9 cellular contexts compared by ENCODE assay signal in the genomic region with DNA sequence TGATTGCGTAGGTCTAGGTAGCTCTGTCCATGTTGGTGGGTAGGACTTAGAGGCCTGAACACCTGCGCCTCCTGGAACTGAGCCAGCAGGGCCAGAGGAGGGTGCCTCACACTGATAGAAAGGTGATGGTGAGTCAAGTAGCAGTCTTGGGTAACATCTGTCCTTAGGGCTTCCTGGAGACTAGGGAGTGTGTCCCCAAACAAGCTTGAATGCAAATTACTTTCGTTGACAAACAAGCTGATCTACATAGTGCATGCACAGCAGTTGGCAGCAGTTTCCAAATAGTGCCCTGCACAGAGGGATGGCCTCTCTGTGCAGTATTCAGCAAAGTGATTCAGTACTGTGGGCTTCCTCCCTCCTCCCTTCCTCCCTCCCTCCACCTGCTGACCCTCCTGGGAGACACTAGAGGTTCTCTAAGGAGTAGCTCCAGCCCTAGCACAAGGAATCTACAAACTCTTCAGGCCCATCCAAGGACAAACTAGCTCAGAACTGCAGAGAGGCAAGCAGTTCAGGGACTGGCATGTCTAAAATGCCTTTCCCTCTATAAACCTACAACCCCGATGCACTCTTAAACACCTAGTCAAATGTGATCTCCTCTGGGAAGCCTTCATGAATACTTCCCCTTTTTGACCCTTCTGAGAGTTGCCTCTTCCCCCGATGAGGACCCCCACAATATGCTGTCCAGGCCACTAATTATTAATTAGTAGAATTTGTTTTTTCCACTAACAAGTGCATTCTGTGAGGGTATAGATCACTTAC.
DNase-seq lines count a peak whose midpoint lies in the region; ATAC-seq and TF ChIP-seq lines count a peak whose summit lies in the region.
"Had no signal": no experiment of that assay in that cellular context is flagged by ENCODE, and none has a peak within 500 bp of the region (broad histone marks: within the 10 kb centered on the region; RNA-seq: fewer than 3 reads in every experiment).

No MANE protein-coding gene starts in this region.

- peaks cover 0 to 4% of the 10 kb centered on the region in 2 donors for H3K4me1 ChIP-seq in right atrium auricular region
- no peaks in the 10 kb centered on the region for H3K4me1 ChIP-seq in upper lobe of right lung
- H3K4me1 ChIP-seq in prostate gland (replicated peaks) = no peaks in the 10 kb centered on the region

- H3K9me3 ChIP-seq in right atrium auricular region (no peaks in the 10 kb centered on the region), upper lobe of right lung (no peaks in the 10 kb centered on the region), prostate gland (no peaks in the 10 kb centered on the region)

- H3K27ac ChIP-seq in right atrium auricular region (no peak overlapping the region), upper lobe of right lung (no peak overlapping the region), prostate gland (no peak overlapping the region)

- peak; percentile 63 for DNase-seq in cardiac septum (ENCODE audit: low spot score)
- no peak for DNase-seq in right atrium auricular region (ENCODE audit: low spot score)
- peak; percentile 94 for DNase-seq in NCI-H748 (lab: John Stamatoyannopoulos, UW; ENCODE audit: unreplicated experiment)
- DNase-seq in upper lobe of right lung = peak; percentile 55
- DNase-seq in prostate gland (ENCODE audit: low spot score) = no peak
- no peak for DNase-seq in HCEC 1CT
- no peak for DNase-seq in T-helper 9 cell
- DNase-seq: CD4-positive, CD25-positive, alpha-beta regulatory T cell had no signal

- no peaks in the 10 kb centered on the region for H3K27me3 ChIP-seq in right atrium auricular region
- no peaks in the 10 kb centered on the region for H3K27me3 ChIP-seq in upper lobe of right lung
- H3K27me3 ChIP-seq in prostate gland (replicated peaks; ENCODE audit: insufficient read depth) = no peaks in the 10 kb centered on the region

- 86% methylated on average over 5 of the region's 5 CpGs for WGBS in prostate gland

- no peak for TF ChIP-seq POLR2A in prostate gland (IDR thresholded peaks at IDR 0.05)

- H3K36me3 ChIP-seq in right atrium auricular region (no peaks in the 10 kb centered on the region), upper lobe of right lung (no peaks in the 10 kb centered on the region), prostate gland (no peaks in the 10 kb centered on the region)

- intact Hi-C loops in cardiac septum (cut with DNase I) = no loop called here
- intact Hi-C loops in upper lobe of right lung (cut with DNase I) = no loop called here
- intact Hi-C loops in prostate gland (cut with DNase I) = no loop called here

- TF ChIP-seq CTCF in right atrium auricular region (IDR thresholded peaks at IDR 0.05) (no peak), upper lobe of right lung (IDR thresholded peaks at IDR 0.05) (no peak), prostate gland (IDR thresholded peaks at IDR 0.05) (no peak)

- ATAC-seq in HG03066 (IDR thresholded peaks at IDR 0.05; ENCODE audit: low read depth, unreplicated experiment) (peak; percentile 72), upper lobe of right lung (no peak)

- no peak overlapping the region for H3K4me3 ChIP-seq in right atrium auricular region
- no peak overlapping the region for H3K4me3 ChIP-seq in upper lobe of right lung
- no peak overlapping the region for H3K4me3 ChIP-seq in prostate gland

Comparison
In these comparisons a context has a peak if more than half of its experiments do, and no peak if none do; other contexts are left out.
1. DNase-seq: peak in cardiac septum (single experiment), NCI-H748 (single experiment) and upper lobe of right lung (single experiment); none in right atrium auricular region (single experiment), prostate gland (single experiment), HCEC 1CT (single experiment) and T-helper 9 cell (single experiment).